Comparison of ENCODE assay signal across 8 cellular contexts in the genomic region with DNA sequence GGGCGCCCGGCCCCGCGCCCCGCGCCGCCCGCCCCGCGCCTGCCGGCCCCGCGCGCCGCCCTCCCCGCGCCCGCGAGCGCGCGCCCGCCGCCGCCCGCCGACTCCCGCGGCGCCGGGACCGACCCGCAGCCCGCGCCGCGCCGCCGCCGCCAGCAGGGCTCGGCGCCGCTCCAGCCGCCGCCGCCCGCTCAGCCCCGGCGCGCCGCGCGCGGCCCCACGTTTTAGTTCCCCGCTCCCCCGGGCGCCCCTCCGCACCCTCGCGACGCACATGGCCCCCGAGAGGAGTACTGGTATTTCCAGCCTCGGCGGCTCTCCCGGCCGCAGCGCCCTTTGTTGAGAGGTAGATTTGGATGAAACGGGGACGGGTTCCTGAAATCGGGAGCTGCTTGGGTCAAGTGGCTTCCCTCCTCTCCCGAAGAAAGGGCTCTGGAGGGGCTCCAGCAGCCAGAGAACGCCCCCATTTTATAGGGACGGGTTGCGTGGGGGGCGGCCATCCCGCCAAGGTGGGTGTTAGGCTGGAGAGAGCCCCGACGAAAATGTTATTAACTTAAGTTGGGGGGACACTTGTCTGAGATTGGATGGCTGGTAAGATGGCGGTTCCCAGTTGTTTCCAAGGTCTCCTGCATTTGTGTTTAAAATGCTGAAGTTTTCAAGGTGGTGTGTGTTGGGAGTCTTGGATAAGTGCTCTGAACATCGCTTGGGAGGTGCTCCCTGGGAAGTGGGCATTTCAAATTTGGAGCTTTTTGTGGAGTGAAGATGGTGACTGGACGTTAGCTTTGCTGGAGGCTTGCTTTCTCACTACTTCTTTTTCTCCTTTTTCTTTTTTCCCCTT. TPM values are rescaled to one million over a fixed set of nuclear protein-coding genes. Genes with fewer than 3 reads are reported as not detected.
DNase-seq lines count a peak whose midpoint lies in the region; ATAC-seq, FAIRE-seq and TF ChIP-seq lines count a peak whose summit lies in the region.

No MANE protein-coding gene starts in this region.

- H3K27me3 ChIP-seq in bronchial epithelial cell (ENCODE audit: control insufficient read depth, insufficient read depth, low read length) (peaks cover 17% of the 10 kb centered on the region), left lung (peaks cover 12 to 37% of the 10 kb centered on the region in 2 donors)

- no peak for TF ChIP-seq CTCF in GM10248 (IDR thresholded peaks at IDR 0.05; ENCODE audit: control extremely low read depth, extremely low read depth, low read depth, missing control alignments)
- TF ChIP-seq CTCF in OCI-LY7 (conservative IDR thresholded peaks at IDR 0.05; ENCODE audit: low read length), result no peak
- TF ChIP-seq CTCF in bronchial epithelial cell (IDR thresholded peaks at IDR 0.05; ENCODE audit: insufficient read depth, low read length, severe bottlenecking), result no peak
- no peak for TF ChIP-seq CTCF in left lung (IDR thresholded peaks at IDR 0.05)

- H3K9me3 ChIP-seq in OCI-LY7 (ENCODE audit: low read length) (no peaks in the 10 kb centered on the region), left lung (no peaks in the 10 kb centered on the region)

- H3K4me3 ChIP-seq in OCI-LY7 (ENCODE audit: low read depth, low read length, poor library complexity, severe bottlenecking) (peak overlapping the region; percentile 69), bronchial epithelial cell (ENCODE audit: low read depth, low read length) (peak overlapping the region; percentile 78), left lung (peak overlapping the region; percentile 44 to 58)

- no peak overlapping the region for H2AFZ ChIP-seq in OCI-LY7 (ENCODE audit: low read length)

- no peak overlapping the region for H3K27ac ChIP-seq in OCI-LY7 (ENCODE audit: low read depth, low read length, poor library complexity, severe bottlenecking)
- H3K27ac ChIP-seq in left lung, result no peak overlapping the region

- H4K20me1 ChIP-seq in OCI-LY7 (ENCODE audit: insufficient read depth, low read length), result peaks cover 54% of the 10 kb centered on the region

- POLR2A ChIA-PET in GM10248 (lab: Yijun Ruan, JAX) (no interaction called here), OCI-LY7 (lab: Charles Lee) (interaction anchor here (0.6 to 1.0 kb wide), 3 partner anchors 18 to 91 kb away, joined by 3 to 4 read pairs (median 3); no protein-coding TSS in a partner anchor)

- H3K9me2 ChIP-seq in OCI-LY7 (ENCODE audit: insufficient read depth, low read length), result no peaks in the 10 kb centered on the region

- H3K79me2 ChIP-seq in OCI-LY7 (ENCODE audit: insufficient read depth, low read depth, low read length), result 0 out of 2 replicates have a peak, but pooled peaks cover 11% of the 10 kb centered on the region

- peak overlapping the region; percentile 85 for H3K4me2 ChIP-seq in OCI-LY7 (ENCODE audit: low read length)

- CTCF ChIA-PET in GM10248 (lab: Yijun Ruan, JAX) (no interaction called here), OCI-LY7 (lab: Charles Lee; ENCODE audit: unreplicated experiment) (interaction anchor here (1.1 kb wide), 1 partner anchor 18 kb away, joined by 4 read pairs; no protein-coding TSS in a partner anchor)

- intact Hi-C loops in OCI-LY7 (cut with micrococcal nuclease; ENCODE audit: unreplicated experiment), result loop anchor here (2.0 to 5.0 kb wide), 2 partner anchors 57 to 790 kb away; partner anchors contain the start of gene MLLT10
- intact Hi-C loops in left lung (cut with DNase I), result loop anchor here in 1 of 2 donors (10.0 kb wide), 1 partner anchor 67 kb away; no protein-coding TSS in a partner anchor

- H3K36me3 ChIP-seq in OCI-LY7 (ENCODE audit: insufficient read depth, low read length) (no peaks in the 10 kb centered on the region), bronchial epithelial cell (ENCODE audit: control insufficient read depth, insufficient read depth, low read length) (no peaks in the 10 kb centered on the region), left lung (no peaks in the 10 kb centered on the region)

- no TSS peak for BruUV-seq in OCI-LY7 (replicated peaks; lab: Mats Ljungman, UMichigan)

- DNase-seq in GM10248 (ENCODE audit: extremely low spot score) (peak; percentile 32), OCI-LY7 (ENCODE audit: low spot score) (peak; percentile 20), bronchial epithelial cell (ENCODE audit: low read depth) (no peak), left lung (peak; percentile 33 to 84)
- peak; percentile 14 for DNase-seq in stimulated activated naive CD4-positive, alpha-beta T cell treated with Interleukin-2 at 50 U/mL for 16 hours (lab: John Stamatoyannopoulos, UW)

- H3K4me1 ChIP-seq in OCI-LY7 (ENCODE audit: insufficient read depth, low read length, poor library complexity, severe bottlenecking) (peaks cover 29% of the 10 kb centered on the region), left lung (peaks cover 22 to 61% of the 10 kb centered on the region in 2 donors)

- ATAC-seq in left lung (no peak), GM19324 (IDR thresholded peaks at IDR 0.05; ENCODE audit: low FRiP score, unreplicated experiment) (no peak), HG02642 (IDR thresholded peaks at IDR 0.05; ENCODE audit: poor library complexity, unreplicated experiment) (no peak), GM18858 (IDR thresholded peaks at IDR 0.05; ENCODE audit: unreplicated experiment) (no peak)

- FAIRE-seq in bronchial epithelial cell (lab: Jason Lieb, UNC), result no peak

RNA-seq across cellular contexts. Expression of gene BMI1, which starts 1.1 kb away (rescaled TPM):
- total RNA-seq in OCI-LY7 (2014; rRNA removed; shearing (Covaris generic)), result 5.7 and 7.4 TPM in 2 replicates
- total RNA-seq in OCI-LY7 (2022) (17.8 and 19.4 TPM in 2 replicates), bronchial epithelial cell (20.4 and 35.5 TPM in 2 replicates), left lung (10 to 100 TPM; 42.3 to 47.5 TPM)

RNA-seq across cellular contexts. Expression of gene COMMD3, which starts 5.9 kb away (rescaled TPM):
- 24.6 and 30.1 TPM in 2 replicates for total RNA-seq in OCI-LY7 (2014; rRNA removed; shearing (Covaris generic))
- total RNA-seq in OCI-LY7 (2022) (50.8 and 53.0 TPM in 2 replicates), bronchial epithelial cell (32.9 and 37.3 TPM in 2 replicates), left lung (10 to 100 TPM; 54.3 to 55.0 TPM)

RNA-seq across cellular contexts. Expression of gene SPAG6, which starts 23.2 kb away (rescaled TPM):
- total RNA-seq in OCI-LY7 (2014; rRNA removed; shearing (Covaris generic)), result not detected in 2 replicates
- total RNA-seq in OCI-LY7 (2022) (not detected in 2 replicates), bronchial epithelial cell (not detected in 2 replicates), left lung (1 to 10 TPM in 1 of 2 donors, not detected in 1; 6.4 TPM)
